18 cellular contexts compared by ENCODE assay signal in the genomic region with DNA sequence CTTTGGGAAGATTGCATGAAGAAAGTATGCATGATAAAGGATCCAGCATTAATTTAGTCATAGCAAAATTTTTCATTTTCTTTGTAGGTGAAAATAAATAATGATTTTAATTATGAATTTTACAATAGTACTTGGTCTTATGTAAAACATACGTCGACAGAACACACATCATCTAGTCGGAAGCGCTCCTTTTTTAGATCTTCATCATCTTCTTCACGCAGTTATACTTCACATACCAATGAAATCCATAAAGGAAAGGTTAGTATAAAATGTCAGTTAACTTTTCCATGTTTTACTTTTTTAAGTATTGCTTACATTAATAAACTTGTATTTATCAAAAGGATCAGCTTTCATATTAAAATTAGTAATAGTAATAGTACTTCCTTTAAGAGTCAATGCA. TPM values are rescaled to one million over a fixed set of nuclear protein-coding genes. Genes with fewer than 3 reads are reported as not detected.
"Had no signal": no experiment of that assay in that cellular context is flagged by ENCODE, and none has a peak within 500 bp of the region (broad histone marks: within the 10 kb centered on the region; RNA-seq: fewer than 3 reads in every experiment).

No MANE protein-coding gene starts in this region.

- H3K4me1 ChIP-seq: esophagus squamous epithelium, heart right ventricle, left lung, upper lobe of left lung had no signal

- H3K36me3 ChIP-seq: esophagus squamous epithelium, left lung, neutrophil, thoracic aorta, upper lobe of left lung had no signal

- DNase-seq: activated CD4-positive, alpha-beta T cell treated with anti-CD3 and anti-CD28 coated beads, Interleukin-2, amount 10 ng/mL, durations not matched to agents 7 days and 5 days; activated CD8-positive, alpha-beta memory T cell treated with anti-CD3 and anti-CD28 coated beads, Interleukin-2, amount 50 U/mL, for 48 hours; activated effector memory CD4-positive, alpha-beta T cell treated with Interleukin-2 at 50 U/mL for 16 hours; activated naive CD4-positive, alpha-beta T cell treated with anti-CD3 and anti-CD28 coated beads, Interleukin-2, amount 10 ng/mL, durations not matched to agents 7 days and 5 days; activated naive CD8-positive, alpha-beta T cell treated with anti-CD3 and anti-CD28 coated beads, Interleukin-2, amount 50 U/mL, for 24 hours; activated T-cell treated with anti-CD3 and anti-CD28 coated beads, Interleukin-2, amount 50 U/mL, for 48 hours; anterior cingulate cortex; caudate nucleus; effector memory CD8-positive, alpha-beta T cell; esophagus squamous epithelium; heart right ventricle; left lung; stimulated activated CD4-positive, alpha-beta T cell treated with anti-CD3 and anti-CD28 coated beads, Interleukin-4, amount 100 ng/mL, for 24 hours; upper lobe of left lung had no signal

- H3K9me3 ChIP-seq: esophagus squamous epithelium, heart right ventricle, left lung, neutrophil, thoracic aorta, upper lobe of left lung had no signal

- H3K27ac ChIP-seq: esophagus squamous epithelium, heart right ventricle, left lung, neutrophil, thoracic aorta, upper lobe of left lung had no signal

- H3K4me3 ChIP-seq: esophagus squamous epithelium, heart right ventricle, left lung, smooth muscle cell, thoracic aorta, upper lobe of left lung had no signal

- H3K27me3 ChIP-seq: esophagus squamous epithelium, heart right ventricle, left lung, upper lobe of left lung had no signal

RNA-seq across cellular contexts. Expression of a gene that starts 35.8 kb away (rescaled TPM):
- total RNA-seq: activated CD4-positive, alpha-beta T cell treated with anti-CD3 and anti-CD28 coated beads, Interleukin-2, amount 10 ng/mL, durations not matched to agents 7 days and 5 days; natural killer cell treated with Interleukin-12 subunit alpha and Interleukin-12 subunit beta and Interleukin-15 and Interleukin-18, amount 100 ng/mL, for 72 hours; smooth muscle cell had no signal
